In genomic region chr1:67672260-67672803, GRCh38 we compare ENCODE assay signal across 27 cellular contexts.
"Had no signal": no experiment of that assay in that cellular context is flagged by ENCODE, and none has a peak within 500 bp of the region (broad histone marks: within the 10 kb centered on the region; RNA-seq: fewer than 3 reads in every experiment).

No MANE protein-coding gene starts in this region.

- H3K27me3 ChIP-seq: ascending aorta, dorsolateral prefrontal cortex, gastroesophageal sphincter, right lobe of liver, testis, transverse colon had no signal

- H3K4me3 ChIP-seq: ascending aorta, coronary artery, dorsolateral prefrontal cortex, gastroesophageal sphincter, lung, right lobe of liver, testis, transverse colon had no signal

- ATAC-seq: gastroesophageal sphincter had no signal

- H3K4me3 Mint-ChIP-seq: activated CD4-positive, alpha-beta memory T cell treated with anti-CD3 and anti-CD28 coated beads for 36 hours; activated CD4-positive, alpha-beta T cell treated with anti-CD3 and anti-CD28 coated beads, Interleukin-2, amount 10 ng/mL, durations not matched to agents 24 days and 14 days; activated naive CD4-positive, alpha-beta T cell treated with anti-CD3 and anti-CD28 coated beads, Interleukin-2, amount 10 ng/mL, durations not matched to agents 7 days and 5 days; activated naive CD8-positive, alpha-beta T cell treated with anti-CD3 and anti-CD28 coated beads, Interleukin-2, amount 10 ng/mL, durations not matched to agents 7 days and 5 days; activated T-cell treated with anti-CD3 and anti-CD28 coated beads, Interleukin-2, amount 50 U/mL, for 24 hours; brain; nephron had no signal

- H3K27ac ChIP-seq: ascending aorta, coronary artery, dorsolateral prefrontal cortex, gastroesophageal sphincter, right lobe of liver, testis, transverse colon had no signal

- H3K27ac Mint-ChIP-seq: activated CD4-positive, alpha-beta memory T cell treated with anti-CD3 and anti-CD28 coated beads for 36 hours; activated CD4-positive, alpha-beta T cell treated with anti-CD3 and anti-CD28 coated beads, Interleukin-2, amount 10 ng/mL, durations not matched to agents 24 days and 14 days; activated naive CD4-positive, alpha-beta T cell treated with anti-CD3 and anti-CD28 coated beads, Interleukin-2, amount 10 ng/mL, durations not matched to agents 7 days and 5 days; activated naive CD8-positive, alpha-beta T cell treated with anti-CD3 and anti-CD28 coated beads, Interleukin-2, amount 10 ng/mL, durations not matched to agents 7 days and 5 days; activated T-cell treated with anti-CD3 and anti-CD28 coated beads, Interleukin-2, amount 50 U/mL, for 24 hours had no signal

- H3K36me3 ChIP-seq: ascending aorta, gastroesophageal sphincter, right lobe of liver, transverse colon had no signal

- H3K4me1 ChIP-seq: ascending aorta, gastroesophageal sphincter, right lobe of liver, testis had no signal

- H3K9me3 ChIP-seq: ascending aorta, gastroesophageal sphincter, right lobe of liver, testis, transverse colon had no signal

- DNase-seq: activated CD4-positive, alpha-beta memory T cell treated with anti-CD3 and anti-CD28 coated beads for 36 hours; activated CD4-positive, alpha-beta T cell treated with anti-CD3 and anti-CD28 coated beads, Interleukin-2, amount 10 ng/mL, durations not matched to agents 24 days and 14 days; activated CD4-positive, CD25-positive, alpha-beta regulatory T cell treated with anti-CD3 and anti-CD28 coated beads, Interleukin-2, amount 50 U/mL, for 72 hours; activated CD8-positive, alpha-beta memory T cell treated with anti-CD3 and anti-CD28 coated beads, Interleukin-2, amount 50 U/mL, for 48 hours; activated gamma-delta T cell; activated naive CD4-positive, alpha-beta T cell treated with anti-CD3 and anti-CD28 coated beads, Interleukin-2, amount 10 ng/mL, durations not matched to agents 7 days and 5 days; activated naive CD8-positive, alpha-beta T cell treated with anti-CD3 and anti-CD28 coated beads, Interleukin-2, amount 10 ng/mL, durations not matched to agents 7 days and 5 days; activated T-cell treated with anti-CD3 and anti-CD28 coated beads, Interleukin-2, amount 50 U/mL, for 24 hours; dorsolateral prefrontal cortex; effector memory CD4-positive, alpha-beta T cell; erythroblast; head of caudate nucleus; hippocampal formation; left cardiac atrium; posterior cingulate gyrus; right lobe of liver; stimulated activated CD4-positive, alpha-beta T cell treated with anti-CD3 and anti-CD28 coated beads, Interleukin-2, amount 100 ng/mL, for 48 hours; stimulated activated naive CD4-positive, alpha-beta T cell treated with Interleukin-2 at 50 U/mL for 16 hours; testis; transverse colon had no signal

- H3K36me3 Mint-ChIP-seq: activated CD4-positive, alpha-beta memory T cell treated with anti-CD3 and anti-CD28 coated beads for 36 hours; activated naive CD4-positive, alpha-beta T cell treated with anti-CD3 and anti-CD28 coated beads, Interleukin-2, amount 10 ng/mL, durations not matched to agents 7 days and 5 days; activated naive CD8-positive, alpha-beta T cell treated with anti-CD3 and anti-CD28 coated beads, Interleukin-2, amount 10 ng/mL, durations not matched to agents 7 days and 5 days; brain had no signal

- H3K9me3 Mint-ChIP-seq: activated CD4-positive, alpha-beta memory T cell treated with anti-CD3 and anti-CD28 coated beads for 36 hours; activated CD4-positive, alpha-beta T cell treated with anti-CD3 and anti-CD28 coated beads, Interleukin-2, amount 10 ng/mL, durations not matched to agents 24 days and 14 days; activated naive CD4-positive, alpha-beta T cell treated with anti-CD3 and anti-CD28 coated beads, Interleukin-2, amount 10 ng/mL, durations not matched to agents 7 days and 5 days; activated naive CD8-positive, alpha-beta T cell treated with anti-CD3 and anti-CD28 coated beads, Interleukin-2, amount 10 ng/mL, durations not matched to agents 7 days and 5 days; activated T-cell treated with anti-CD3 and anti-CD28 coated beads, Interleukin-2, amount 50 U/mL, for 24 hours; brain; nephron had no signal

- FAIRE-seq: keratinocyte had no signal
